12 cellular contexts compared by ENCODE assay signal in the genomic region with DNA sequence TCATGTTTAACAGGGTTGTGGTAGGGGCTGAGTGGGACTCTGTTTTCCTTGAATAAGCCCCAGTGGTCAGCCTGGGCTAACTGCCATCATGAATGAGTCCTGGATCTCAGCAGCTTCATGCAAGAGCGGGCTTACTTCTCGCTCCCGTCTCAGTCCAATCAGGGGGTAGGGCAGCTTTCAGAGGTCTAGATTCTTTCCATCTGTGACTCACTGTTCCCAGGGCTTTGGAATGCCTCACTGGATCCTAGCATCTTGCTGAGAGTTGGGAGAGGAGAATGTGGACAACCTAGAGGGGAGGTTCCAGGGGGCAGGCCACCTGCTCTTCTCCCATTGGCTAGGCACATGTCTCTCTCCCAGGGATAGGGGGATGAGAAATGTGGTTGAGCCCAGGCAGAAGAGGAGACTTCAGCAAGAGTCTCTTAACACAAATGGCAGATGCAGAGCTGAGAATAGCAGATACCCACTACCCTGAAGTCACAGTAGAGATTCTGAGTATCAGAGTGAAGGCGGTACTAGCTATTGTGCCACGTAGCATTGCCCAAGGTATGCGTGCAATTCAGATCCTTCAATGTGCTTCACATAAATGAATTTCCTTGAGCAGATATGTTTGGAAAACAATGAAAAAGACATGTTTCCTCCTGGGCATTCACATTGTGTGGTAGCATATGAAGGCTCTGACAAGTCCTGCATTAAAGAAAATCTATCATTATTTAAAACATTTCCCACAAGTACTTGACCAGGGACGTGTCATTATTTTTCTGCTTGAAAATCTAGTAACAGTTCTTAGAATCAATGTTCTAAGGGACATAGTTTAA.
A peak's percentile ranks its signal among the peaks of the same experiment; 100 is the strongest.
DNase-seq lines count a peak whose midpoint lies in the region; ATAC-seq and TF ChIP-seq lines count a peak whose summit lies in the region.
"Had no signal": no experiment of that assay in that cellular context is flagged by ENCODE, and none has a peak within 500 bp of the region (broad histone marks: within the 10 kb centered on the region; RNA-seq: fewer than 3 reads in every experiment).

No MANE protein-coding gene starts in this region.

- TF ChIP-seq POLR2A in GM18505 (IDR thresholded peaks at IDR 0.05; ENCODE audit: borderline replicate concordance, extremely low read depth, insufficient read depth, insufficient read length) = no peak
- TF ChIP-seq POLR2A in lower leg skin (IDR thresholded peaks at IDR 0.05) = no peak

- intact Hi-C loops in lower leg skin (cut with DNase I; ENCODE audit: low total_unique reads) = no loop called here

- TF ChIP-seq CTCF in fibroblast of pulmonary artery (IDR thresholded peaks at IDR 0.05; ENCODE audit: low read length, missing control alignments) = no peak
- TF ChIP-seq CTCF in lower leg skin (IDR thresholded peaks at IDR 0.05) = no peak

- WGBS in lower leg skin, 2 donors = 82 to 93% methylated on average over 7 of the region's 7 CpGs

- peak; percentile 78 for DNase-seq in GM04503 (ENCODE audit: low read depth)
- peak; percentile 60 for DNase-seq in RPMI7951 (ENCODE audit: low read depth)
- DNase-seq in fibroblast of pulmonary artery (ENCODE audit: low read depth) = peak; percentile 57
- peak; percentile 75 for DNase-seq in skeletal muscle cell (ENCODE audit: low read depth)
- no peak for DNase-seq in lower leg skin (ENCODE audit: low spot score in 2 of 2)
- DNase-seq: NCI-H524, right cardiac atrium, SJCRH30 had no signal

- no peak for ATAC-seq in GM21390 (IDR thresholded peaks at IDR 0.05; ENCODE audit: unreplicated experiment)
- ATAC-seq in GM18868 (IDR thresholded peaks at IDR 0.05; ENCODE audit: unreplicated experiment) = no peak
- ATAC-seq in GM18505 (IDR thresholded peaks at IDR 0.05; ENCODE audit: unreplicated experiment) = no peak

- H3K4me3 ChIP-seq in fibroblast of pulmonary artery (replicated peaks; ENCODE audit: low read depth, low read length) (no peak overlapping the region), skeletal muscle cell (ENCODE audit: low read depth, low read length) (no peak overlapping the region), lower leg skin (ENCODE audit: low read depth, poor library complexity, severe bottlenecking) (no peak overlapping the region)
- H3K4me3 ChIP-seq: SJCRH30, vagina had no signal

Comparison
In these comparisons a context has a peak if more than half of its experiments do, and no peak if none do; other contexts are left out.
1. DNase-seq: peak in GM04503 (single experiment), RPMI7951 (single experiment), fibroblast of pulmonary artery (single experiment) and skeletal muscle cell (single experiment); none in lower leg skin (0 of 2).